32 cellular contexts compared by ENCODE assay signal in genomic region chr4:55023030-55023429, GRCh38.
"Had no signal": no experiment of that assay in that cellular context is flagged by ENCODE, and none has a peak within 500 bp of the region (broad histone marks: within the 10 kb centered on the region; RNA-seq: fewer than 3 reads in every experiment).

No MANE protein-coding gene starts in this region.

- H3K4me3 ChIP-seq: ascending aorta, cardiac muscle cell had no signal

- ATAC-seq: activated CD4-positive, alpha-beta T cell treated with anti-CD3 and anti-CD28 coated beads for 36 hours; activated CD4-positive, CD25-positive, alpha-beta regulatory T cell treated with anti-CD3 and anti-CD28 coated beads, Interleukin-2, amount 50 U/mL, for 24 hours; activated CD8-positive, alpha-beta memory T cell treated with anti-CD3 and anti-CD28 coated beads, Interleukin-2, amount 10 ng/mL, durations not matched to agents 7 days and 5 days; activated CD8-positive, alpha-beta T cell treated with anti-CD3 and anti-CD28 coated beads, Interleukin-2, amount 10 ng/mL, durations not matched to agents 7 days and 5 days; activated naive CD8-positive, alpha-beta T cell treated with anti-CD3 and anti-CD28 coated beads, Interleukin-2, amount 50 U/mL, for 24 hours; WTC11 had no signal

- H3K4me1 ChIP-seq: ascending aorta had no signal

- H3K27ac ChIP-seq: ascending aorta, cardiac muscle cell, WERI-Rb-1 had no signal

- FAIRE-seq: bronchial epithelial cell had no signal

- DNase-seq: activated CD4-positive, alpha-beta memory T cell treated with anti-CD3 and anti-CD28 coated beads, Interleukin-2, amount 10 ng/mL, durations not matched to agents 7 days and 5 days; activated CD4-positive, alpha-beta T cell treated with anti-CD3 and anti-CD28 coated beads for 1 hour; activated CD4-positive, alpha-beta T cell treated with anti-CD3 and anti-CD28 coated beads for 36 hours; activated CD4-positive, alpha-beta T cell treated with anti-CD3 and anti-CD28 coated beads for 48 hours; activated CD4-positive, alpha-beta T cell treated with anti-CD3 and anti-CD28 coated beads, Interleukin-2, amount 10 ng/mL, durations not matched to agents 7 days and 5 days; activated CD4-positive, alpha-beta T cell treated with anti-CD3 and anti-CD28 coated beads, Interleukin-2, amount 50 U/mL, for 48 hours; activated CD4-positive, CD25-positive, alpha-beta regulatory T cell; activated CD8-positive, alpha-beta memory T cell treated with anti-CD3 and anti-CD28 coated beads for 24 hours; activated CD8-positive, alpha-beta memory T cell treated with anti-CD3 and anti-CD28 coated beads, Interleukin-2, amount 10 ng/mL, durations not matched to agents 7 days and 5 days; activated CD8-positive, alpha-beta memory T cell treated with anti-CD3 and anti-CD28 coated beads, Interleukin-2, amount 50 U/mL, for 48 hours; activated CD8-positive, alpha-beta T cell treated with anti-CD3 and anti-CD28 coated beads, Interleukin-2, amount 10 ng/mL, durations not matched to agents 7 days and 5 days; activated effector memory CD4-positive, alpha-beta T cell treated with Interleukin-2 at 50 U/mL for 16 hours; activated gamma-delta T cell; activated naive CD4-positive, alpha-beta T cell treated with anti-CD3 and anti-CD28 coated beads, Interleukin-2, amount 10 ng/mL, durations not matched to agents 7 days and 5 days; activated naive CD4-positive, alpha-beta T cell treated with Interleukin-2 at 50 U/mL for 16 hours; activated naive CD8-positive, alpha-beta T cell treated with anti-CD3 and anti-CD28 coated beads, Interleukin-2, amount 10 ng/mL, durations not matched to agents 7 days and 5 days; activated naive CD8-positive, alpha-beta T cell treated with anti-CD3 and anti-CD28 coated beads, Interleukin-2, amount 50 U/mL, for 24 hours; activated T-cell treated with anti-CD3 and anti-CD28 coated beads, Interleukin-2, amount 50 U/mL, for 24 hours; activated T-cell treated with anti-CD3 and anti-CD28 coated beads, Interleukin-2, amount 50 U/mL, for 48 hours; amygdala; anterior cingulate cortex; caudate nucleus; cerebellar nuclear complex; T-helper 1 cell; T-helper 2 cell; T-helper 9 cell; WERI-Rb-1 had no signal

- H3K36me3 ChIP-seq: ascending aorta, cardiac muscle cell, WERI-Rb-1 had no signal

- H3K27me3 ChIP-seq: ascending aorta, cardiac muscle cell had no signal

- H3K9me3 ChIP-seq: ascending aorta had no signal
